ENCODE assay signal across 15 cellular contexts in the genomic region with DNA sequence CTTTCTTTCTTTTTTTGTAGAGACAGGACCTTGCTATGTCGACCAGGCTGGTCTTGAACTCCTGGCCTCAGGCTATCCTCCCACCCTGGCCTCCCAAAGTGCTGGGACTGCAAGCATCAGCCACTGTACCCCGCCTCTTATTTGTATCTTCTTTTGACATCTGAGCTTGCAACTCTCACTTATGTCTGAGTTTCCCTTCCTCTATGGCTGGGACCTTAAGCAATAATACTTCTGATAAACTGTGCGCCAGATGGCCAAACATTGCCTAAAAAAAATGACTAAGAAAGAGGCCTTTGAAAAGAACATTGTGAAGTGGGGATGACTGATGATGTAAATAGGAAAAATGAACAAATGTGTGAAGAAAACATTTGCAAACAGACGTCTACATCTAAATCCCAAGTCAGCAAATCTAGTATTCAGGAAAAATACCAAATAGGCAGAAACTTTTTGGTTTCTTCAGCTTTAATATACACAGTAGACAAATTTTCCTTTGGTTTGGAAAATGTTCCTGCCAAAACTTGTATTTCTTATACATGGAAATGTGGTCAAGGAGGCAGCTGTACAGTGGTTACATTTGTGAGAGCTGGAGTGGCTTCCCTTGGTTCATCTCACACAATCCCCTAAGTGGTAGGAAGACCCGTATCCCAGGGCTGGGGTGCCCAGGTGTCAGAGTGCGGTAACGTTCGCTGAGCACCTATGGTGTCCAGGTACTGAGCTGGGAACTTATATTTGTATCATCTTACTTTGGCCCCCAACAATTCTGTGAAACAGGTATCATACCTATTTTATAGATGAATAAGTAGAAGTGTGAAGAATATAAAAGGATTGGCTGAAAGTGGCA. TPM values are rescaled to one million over a fixed set of nuclear protein-coding genes. Genes with fewer than 3 reads are reported as not detected.
DNase-seq lines count a peak whose midpoint lies in the region; ATAC-seq, FAIRE-seq and TF ChIP-seq lines count a peak whose summit lies in the region.
"Had no signal": no experiment of that assay in that cellular context is flagged by ENCODE, and none has a peak within 500 bp of the region (broad histone marks: within the 10 kb centered on the region; RNA-seq: fewer than 3 reads in every experiment).

No MANE protein-coding gene starts in this region.

- no peaks in the 10 kb centered on the region for H3K36me3 ChIP-seq in BLaER1
- no peaks in the 10 kb centered on the region for H3K36me3 ChIP-seq in K562 (ENCODE audit: control insufficient read depth, insufficient read depth, low read length)
- H3K36me3 ChIP-seq in HAP-1 (replicated peaks): no peaks in the 10 kb centered on the region
- H3K36me3 ChIP-seq: prostate gland had no signal

- TF ChIP-seq RAD21 in K562 (CRISPR knock-in tag; conservative IDR thresholded peaks at IDR 0.05 in 1 of 2, IDR thresholded peaks at IDR 0.05 in 1 of 2): no peak

- H3K4me1 ChIP-seq in BLaER1: peaks cover 66% of the 10 kb centered on the region
- peaks cover 4 to 6% of the 10 kb centered on the region in 2 experiments; a peak in 3 of 5 replicates for H3K4me1 ChIP-seq in K562 (replicated peaks in 1 of 2; ENCODE audit: control insufficient read depth in 2 of 2, insufficient read depth in 2 of 2, low read length in 2 of 2)
- H3K4me1 ChIP-seq in HAP-1: no peaks in the 10 kb centered on the region
- H3K4me1 ChIP-seq: prostate gland had no signal

- TF ChIP-seq CTCF in K562 (IDR thresholded peaks at IDR 0.05 in 2 of 3, conservative IDR thresholded peaks at IDR 0.05 in 1 of 3; ENCODE audit: insufficient read depth in 2 of 3, low read depth in 1 of 3, low read length in 3 of 3): no peak

- H4K20me1 ChIP-seq in BLaER1 (no peaks in the 10 kb centered on the region), K562 (replicated peaks; ENCODE audit: control insufficient read depth, insufficient read depth, low read length) (no peaks in the 10 kb centered on the region)

- CTCF ChIA-PET in K562 (lab: Yijun Ruan, JAX; ENCODE audit: low intra/inter-chr PET ratio): no interaction called here

- no peak for FAIRE-seq in K562 (lab: Jason Lieb, UNC)
- FAIRE-seq: islet of Langerhans had no signal

- TF ChIP-seq POLR2A in K562 (conservative IDR thresholded peaks at IDR 0.05): no peak

- H3K4me2 ChIP-seq in BLaER1 (no peak overlapping the region), K562 (ENCODE audit: insufficient read depth, low read length) (no peak overlapping the region)

- H3K9me1 ChIP-seq in K562 (ENCODE audit: control insufficient read depth, insufficient read depth, low read length): no peaks in the 10 kb centered on the region

- H3K27me3 ChIP-seq in BLaER1: no peaks in the 10 kb centered on the region
- no peaks in the 10 kb centered on the region for H3K27me3 ChIP-seq in K562 (ENCODE audit: control insufficient read depth in 2 of 2, insufficient read depth in 2 of 2, low read length in 2 of 2)
- no peaks in the 10 kb centered on the region for H3K27me3 ChIP-seq in HAP-1 (ENCODE audit: low read depth)

- POLR2A ChIA-PET in K562 (lab: Yijun Ruan, JAX): interaction anchor here (0.6 to 1.9 kb wide), 5 partner anchors 9 to 94 kb away, joined by 3 to 8 read pairs (median 6); no protein-coding TSS in a partner anchor

- BruUV-seq in K562 (replicated peaks; lab: Mats Ljungman, UMichigan): no TSS peak

- TF ChIP-seq EP300 in K562 (IDR thresholded peaks at IDR 0.05; ENCODE audit: low read length): no peak

- H2AFZ ChIP-seq in K562 (ENCODE audit: low read depth, low read length): 0 out of 2 replicates have a peak overlapping the region, but pooled peaks have one; percentile 33

- no peak overlapping the region for H3K9ac ChIP-seq in BLaER1
- no peak overlapping the region for H3K9ac ChIP-seq in K562 (ENCODE audit: insufficient read depth in 1 of 2, low read depth in 2 of 2, low read length in 2 of 2)

- in situ Hi-C loops in K562 (cut with MboI) (no loop called here), HAP-1 (cut with MboI; ENCODE audit: low sequenced_read_pairs) (loop anchor here (25.0 kb wide), 1 partner anchor 419 kb away; the partner anchor contains the start of genes RNF168 and SMCO1)

- H3K4me3 ChIP-seq in BLaER1 (no peak overlapping the region), K562 (no peak overlapping the region), HAP-1 (no peak overlapping the region)
- H3K4me3 ChIP-seq: prostate gland had no signal

- no peak for ATAC-seq in K562

- H3K79me2 ChIP-seq in K562 (ENCODE audit: control insufficient read depth, insufficient read depth, low read length): no peaks in the 10 kb centered on the region

- intact Hi-C loops in K562 (cut with micrococcal nuclease): no loop called here

- DNase-seq in MV-4-11 (lab: John Stamatoyannopoulos, UW) (peak; percentile 99), K562 (ENCODE audit: extremely low read depth in 1 of 4, low spot score in 3 of 4) (no peak), medulla oblongata (ENCODE audit: extremely low spot score) (peak; percentile 42), EL (no peak), HAP-1 (ENCODE audit: low spot score in 2 of 2) (no peak), GDM1 (lab: John Stamatoyannopoulos, UW) (no peak)
- DNase-seq in stimulated activated CD4-positive, alpha-beta T cell treated with anti-CD3 and anti-CD28 coated beads, Interleukin-4, amount 100 ng/mL, for 1 hour: no peak
- DNase-seq: amniotic stem cell; HFFc6; NCI-H1436 treated with DMSO at 0.1 percent for 48 hours; NCI-H82; stimulated activated naive CD4-positive, alpha-beta T cell had no signal

- WGBS in K562 (ENCODE audit: insufficient coverage, low coverage, missing lambda C conversion rate): 56% methylated on average over 8 of the region's 8 CpGs

- H3K27ac ChIP-seq in BLaER1: peak overlapping the region; percentile 2; the same call in 1 of the 2 replicates
- no peak overlapping the region for H3K27ac ChIP-seq in K562 (ENCODE audit: extremely low read depth, low read depth, low read length)
- H3K27ac ChIP-seq: prostate gland had no signal

- no peaks in the 10 kb centered on the region for H3K9me3 ChIP-seq in BLaER1
- H3K9me3 ChIP-seq in K562 (replicated peaks; ENCODE audit: control insufficient read depth, insufficient read depth, low read depth, low read length): no peaks in the 10 kb centered on the region
- H3K9me3 ChIP-seq in HAP-1: no peaks in the 10 kb centered on the region
- H3K9me3 ChIP-seq: prostate gland had no signal

TF ChIP-seq in K562, 482 proteins besides CTCF, POLR2A, EP300 and RAD21 (continues in another document):
- peak; percentile 52; the same call in 1 of the 2 replicates for TF ChIP-seq ADNP (tag; IDR thresholded peaks at IDR 0.05)
- TF ChIP-seq ZNF175 (CRISPR knock-in tag; IDR thresholded peaks at IDR 0.05; ENCODE audit: low read depth): no peak
- no peak for TF ChIP-seq RFX5 (IDR thresholded peaks at IDR 0.05; ENCODE audit: low read depth, low read length)
- TF ChIP-seq ZNF695 (CRISPR knock-in tag; IDR thresholded peaks at IDR 0.05): no peak
- TF ChIP-seq ZNF316 (IDR thresholded peaks at IDR 0.05): peak; percentile 91
- no peak for TF ChIP-seq ZNF589 (CRISPR knock-in tag; IDR thresholded peaks at IDR 0.05; ENCODE audit: low read depth)
- peak; percentile 57; the same call in 1 of the 2 replicates for TF ChIP-seq MAFK (IDR thresholded peaks at IDR 0.05; ENCODE audit: low read length)
- TF ChIP-seq RCOR1 (IDR thresholded peaks at IDR 0.05; ENCODE audit: borderline replicate concordance in 1 of 2, low read depth in 2 of 2, low read length in 2 of 2): peak in 1 of 2 experiments; percentile 36; a peak in 1 of 4 replicates
- TF ChIP-seq ID3 (CRISPR knock-in tag; IDR thresholded peaks at IDR 0.05): no peak
- no peak for TF ChIP-seq ID3 (tag; IDR thresholded peaks at IDR 0.05)
- peak; percentile 19; the same call in 1 of the 2 replicates for TF ChIP-seq ZBTB33 (CRISPR knock-in tag; IDR thresholded peaks at IDR 0.05)

RNA-seq across cellular contexts. Expression of gene TFRC, which starts 11.6 kb away (rescaled TPM):
- total RNA-seq in K562 (2011; cell fraction: chromatin; rRNA removed; ENCODE audit: low replicate concordance): 1,487 and 3,369 TPM in 2 replicates
- 1,103 and 1,251 TPM in 2 replicates for total RNA-seq in K562 (2011; cell fraction: nucleolus; rRNA removed)
- total RNA-seq in K562 (2011; cell fraction: nucleoplasm; rRNA removed): 1,578 and 1,589 TPM in 2 replicates
- total RNA-seq in K562 (2014; rRNA removed): 303 and 478 TPM in 2 replicates
- 468 and 534 TPM in 2 replicates for total RNA-seq in K562 (2014; rRNA removed; fragmentation: Illumina TruSeq; extraction: Trizol)
- total RNA-seq in K562 (2015; rRNA removed; fragmentation: Illumina TruSeq; extraction: Trizol): 310 and 332 TPM in 2 replicates
- 450 and 470 TPM in 2 replicates for total RNA-seq in K562 (2021)
- 521 and 679 TPM in 2 replicates for polyA plus RNA-seq in K562 (2011; rRNA removed)
- 104 and 238 TPM in 2 replicates for polyA plus RNA-seq in K562 (2011; cell fraction: cytosol; rRNA removed)
- 454 and 755 TPM in 2 replicates for polyA plus RNA-seq in K562 (2011; cell fraction: nucleus; rRNA removed)
- 166 and 406 TPM in 2 replicates for polyA plus RNA-seq in K562 (2012)
- polyA plus RNA-seq in K562 (2014; fragmentation: Illumina TruSeq; extraction: Trizol): 239 and 256 TPM in 2 replicates
- polyA plus RNA-seq in K562 (2014; fragmentation: Nextera tagmentation; extraction: Ambion mirVana): 100 to 1,000 TPM; 149 to 308 TPM
- 241 and 268 TPM in 2 replicates for polyA plus RNA-seq in K562 (2014; rRNA removed)
- polyA minus RNA-seq in K562 (2011; rRNA and poly(A)+ RNA removed): 2,244 and 2,897 TPM in 2 replicates
- polyA minus RNA-seq in K562 (2011; cell fraction: cytosol; rRNA and poly(A)+ RNA removed): 425 and 493 TPM in 2 replicates
- polyA minus RNA-seq in K562 (2011; cell fraction: nucleus; rRNA and poly(A)+ RNA removed): 581 and 964 TPM in 2 replicates

Comparison
In these comparisons a context has a peak if more than half of its experiments do, and no peak if none do; other contexts are left out.
1. DNase-seq: peak in MV-4-11 (single experiment) and medulla oblongata (single experiment); none in K562 (0 of 4), EL (single experiment), HAP-1 (0 of 2), stimulated activated CD4-positive, alpha-beta T cell treated with anti-CD3 and anti-CD28 coated beads, Interleukin-4, amount 100 ng/mL, for 1 hour (single experiment) and GDM1 (single experiment).